In genomic region chr2:229620759-229621158, GRCh38 we compare ENCODE assay signal across 18 cellular contexts.
A peak's percentile ranks its signal among the peaks of the same experiment; 100 is the strongest.
DNase-seq lines count a peak whose midpoint lies in the region; ATAC-seq and TF ChIP-seq lines count a peak whose summit lies in the region.
"Had no signal": no experiment of that assay in that cellular context is flagged by ENCODE, and none has a peak within 500 bp of the region (broad histone marks: within the 10 kb centered on the region; RNA-seq: fewer than 3 reads in every experiment).

No MANE protein-coding gene starts in this region.

- H3K36me3 ChIP-seq in heart left ventricle (no peaks in the 10 kb centered on the region), MG63 (peaks cover 9% of the 10 kb centered on the region)

- H3K9me3 ChIP-seq in heart left ventricle (no peaks in the 10 kb centered on the region), MG63 (no peaks in the 10 kb centered on the region)
- H3K9me3 ChIP-seq: A549, Caco-2 had no signal

- H3K4me3 ChIP-seq in heart left ventricle (no peak overlapping the region), MG63 (no peak overlapping the region), choroid plexus epithelial cell (ENCODE audit: low read depth, low read length) (no peak overlapping the region)
- H3K4me3 ChIP-seq: A549 had no signal

- peak; percentile 52 for ATAC-seq in Right ventricle myocardium inferior
- no peak for ATAC-seq in heart left ventricle
- ATAC-seq in HG03280 (IDR thresholded peaks at IDR 0.05; ENCODE audit: unreplicated experiment): no peak
- ATAC-seq: A549, HCT116, HepG2 had no signal

- no peak for DNase-seq in Right ventricle myocardium inferior (ENCODE audit: missing footprints)
- DNase-seq in heart left ventricle: no peak
- peak; percentile 23 for DNase-seq in MG63
- DNase-seq in SK-MEL-5 (ENCODE audit: low read depth, low spot score): peak; percentile 53
- DNase-seq in choroid plexus epithelial cell (ENCODE audit: low read depth): peak; percentile 42
- no peak for DNase-seq in OCI-M2 (lab: John Stamatoyannopoulos, UW; ENCODE audit: unreplicated experiment)
- DNase-seq in GM10248 (ENCODE audit: extremely low spot score): no peak
- DNase-seq: AML-193; Caco-2; CD4-positive, alpha-beta T cell; GOT3; H7; HFFc6 had no signal

- POLR2A ChIA-PET in GM10248 (lab: Yijun Ruan, JAX): no interaction called here

- TF ChIP-seq POLR2A in heart left ventricle (IDR thresholded peaks at IDR 0.05): no peak

- no peaks in the 10 kb centered on the region for H3K4me1 ChIP-seq in heart left ventricle
- H3K4me1 ChIP-seq: A549, Caco-2 had no signal

- no peak overlapping the region for H3K27ac ChIP-seq in heart left ventricle
- H3K27ac ChIP-seq: A549, C4-2B had no signal

- TF ChIP-seq CTCF in heart left ventricle (IDR thresholded peaks at IDR 0.05) (no peak), choroid plexus epithelial cell (conservative IDR thresholded peaks at IDR 0.05; ENCODE audit: low read depth, low read length) (no peak), GM10248 (IDR thresholded peaks at IDR 0.05; ENCODE audit: control extremely low read depth, extremely low read depth, low read depth, missing control alignments) (no peak)

- CTCF ChIA-PET in GM10248 (lab: Yijun Ruan, JAX): no interaction called here

- in situ Hi-C loops in SK-MEL-5 (cut with HindIII; ENCODE audit: low pct_unique_long_range_greater_than_20kb, low sequenced_read_pairs): loop anchor here (25.0 kb wide), 1 partner anchor 92 kb away; the partner anchor contains the start of gene DNER

- intact Hi-C loops in Right ventricle myocardium inferior (cut with DNase I): no loop called here
- intact Hi-C loops in heart left ventricle (cut with DNase I): no loop called here

- WGBS in heart left ventricle, 4 donors: 73 to 81% (median 80%) methylated on average over 5 of the region's 5 CpGs

- H3K27me3 ChIP-seq in heart left ventricle: peaks cover 0 to 5% (median 0%) of the 10 kb centered on the region in 9 donors
- H3K27me3 ChIP-seq in MG63: no peaks in the 10 kb centered on the region

Comparison
In these comparisons a context has a peak if more than half of its experiments do, and no peak if none do; other contexts are left out.
1. DNase-seq: peak in MG63 (single experiment), SK-MEL-5 (single experiment) and choroid plexus epithelial cell (single experiment); none in Right ventricle myocardium inferior (single experiment), heart left ventricle (0 of 5), OCI-M2 (single experiment) and GM10248 (single experiment).